1 cellular context compared by ENCODE assay signal in the genomic region with DNA sequence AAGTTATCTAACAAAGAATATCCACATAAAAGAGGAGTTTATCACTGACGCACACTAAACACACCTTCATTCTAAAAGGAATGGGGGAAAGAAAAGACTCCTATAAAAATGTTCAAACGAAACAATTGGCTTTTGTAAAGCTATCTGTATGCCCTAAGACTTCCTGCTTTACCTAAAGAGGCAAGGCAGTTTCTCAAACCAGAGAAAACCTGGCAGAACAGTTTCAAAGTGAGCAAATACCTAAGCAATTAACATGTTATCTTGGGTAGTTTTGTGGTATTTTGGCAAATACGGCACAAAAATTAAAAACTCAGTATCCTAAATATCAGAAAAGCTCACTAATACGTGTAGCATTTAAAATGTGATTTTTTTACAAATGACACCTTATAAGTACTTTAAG.
TF ChIP-seq lines count a peak whose summit lies in the region.

No MANE protein-coding gene starts in this region.

TF ChIP-seq in K562, 482 proteins besides CTCF, POLR2A, EP300 and RAD21 (continued from another document):
- TF ChIP-seq MYC (IDR thresholded peaks at IDR 0.05; ENCODE audit: low read depth, low read length) = no peak
- TF ChIP-seq MYC (CRISPR knock-in tag; IDR thresholded peaks at IDR 0.05; ENCODE audit: borderline replicate concordance, low read depth) = no peak
- TF ChIP-seq ZNF316 (IDR thresholded peaks at IDR 0.05) = no peak
- no peak for TF ChIP-seq ZNF24 (IDR thresholded peaks at IDR 0.05)
- TF ChIP-seq, protein P1, sequence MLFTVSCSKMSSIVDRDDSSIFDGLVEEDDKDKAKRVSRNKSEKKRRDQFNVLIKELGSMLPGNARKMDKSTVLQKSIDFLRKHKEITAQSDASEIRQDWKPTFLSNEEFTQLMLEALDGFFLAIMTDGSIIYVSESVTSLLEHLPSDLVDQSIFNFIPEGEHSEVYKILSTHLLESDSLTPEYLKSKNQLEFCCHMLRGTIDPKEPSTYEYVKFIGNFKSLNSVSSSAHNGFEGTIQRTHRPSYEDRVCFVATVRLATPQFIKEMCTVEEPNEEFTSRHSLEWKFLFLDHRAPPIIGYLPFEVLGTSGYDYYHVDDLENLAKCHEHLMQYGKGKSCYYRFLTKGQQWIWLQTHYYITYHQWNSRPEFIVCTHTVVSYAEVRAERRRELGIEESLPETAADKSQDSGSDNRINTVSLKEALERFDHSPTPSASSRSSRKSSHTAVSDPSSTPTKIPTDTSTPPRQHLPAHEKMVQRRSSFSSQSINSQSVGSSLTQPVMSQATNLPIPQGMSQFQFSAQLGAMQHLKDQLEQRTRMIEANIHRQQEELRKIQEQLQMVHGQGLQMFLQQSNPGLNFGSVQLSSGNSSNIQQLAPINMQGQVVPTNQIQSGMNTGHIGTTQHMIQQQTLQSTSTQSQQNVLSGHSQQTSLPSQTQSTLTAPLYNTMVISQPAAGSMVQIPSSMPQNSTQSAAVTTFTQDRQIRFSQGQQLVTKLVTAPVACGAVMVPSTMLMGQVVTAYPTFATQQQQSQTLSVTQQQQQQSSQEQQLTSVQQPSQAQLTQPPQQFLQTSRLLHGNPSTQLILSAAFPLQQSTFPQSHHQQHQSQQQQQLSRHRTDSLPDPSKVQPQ (CRISPR knock-in tag; IDR thresholded peaks at IDR 0.05; ENCODE audit: borderline replicate concordance) = no peak
- TF ChIP-seq FOXA1 (IDR thresholded peaks at IDR 0.05; ENCODE audit: borderline replicate concordance) = no peak
- no peak for TF ChIP-seq HCFC1 (IDR thresholded peaks at IDR 0.05; ENCODE audit: low read depth, low read length)
- TF ChIP-seq LARP7 (IDR thresholded peaks at IDR 0.05) = no peak
- TF ChIP-seq PHF8 (IDR thresholded peaks at IDR 0.05; ENCODE audit: borderline replicate concordance, low read length) = no peak
- TF ChIP-seq SRSF1 (IDR thresholded peaks at IDR 0.05; ENCODE audit: low read depth, low read length) = no peak
- TF ChIP-seq, protein P2, sequence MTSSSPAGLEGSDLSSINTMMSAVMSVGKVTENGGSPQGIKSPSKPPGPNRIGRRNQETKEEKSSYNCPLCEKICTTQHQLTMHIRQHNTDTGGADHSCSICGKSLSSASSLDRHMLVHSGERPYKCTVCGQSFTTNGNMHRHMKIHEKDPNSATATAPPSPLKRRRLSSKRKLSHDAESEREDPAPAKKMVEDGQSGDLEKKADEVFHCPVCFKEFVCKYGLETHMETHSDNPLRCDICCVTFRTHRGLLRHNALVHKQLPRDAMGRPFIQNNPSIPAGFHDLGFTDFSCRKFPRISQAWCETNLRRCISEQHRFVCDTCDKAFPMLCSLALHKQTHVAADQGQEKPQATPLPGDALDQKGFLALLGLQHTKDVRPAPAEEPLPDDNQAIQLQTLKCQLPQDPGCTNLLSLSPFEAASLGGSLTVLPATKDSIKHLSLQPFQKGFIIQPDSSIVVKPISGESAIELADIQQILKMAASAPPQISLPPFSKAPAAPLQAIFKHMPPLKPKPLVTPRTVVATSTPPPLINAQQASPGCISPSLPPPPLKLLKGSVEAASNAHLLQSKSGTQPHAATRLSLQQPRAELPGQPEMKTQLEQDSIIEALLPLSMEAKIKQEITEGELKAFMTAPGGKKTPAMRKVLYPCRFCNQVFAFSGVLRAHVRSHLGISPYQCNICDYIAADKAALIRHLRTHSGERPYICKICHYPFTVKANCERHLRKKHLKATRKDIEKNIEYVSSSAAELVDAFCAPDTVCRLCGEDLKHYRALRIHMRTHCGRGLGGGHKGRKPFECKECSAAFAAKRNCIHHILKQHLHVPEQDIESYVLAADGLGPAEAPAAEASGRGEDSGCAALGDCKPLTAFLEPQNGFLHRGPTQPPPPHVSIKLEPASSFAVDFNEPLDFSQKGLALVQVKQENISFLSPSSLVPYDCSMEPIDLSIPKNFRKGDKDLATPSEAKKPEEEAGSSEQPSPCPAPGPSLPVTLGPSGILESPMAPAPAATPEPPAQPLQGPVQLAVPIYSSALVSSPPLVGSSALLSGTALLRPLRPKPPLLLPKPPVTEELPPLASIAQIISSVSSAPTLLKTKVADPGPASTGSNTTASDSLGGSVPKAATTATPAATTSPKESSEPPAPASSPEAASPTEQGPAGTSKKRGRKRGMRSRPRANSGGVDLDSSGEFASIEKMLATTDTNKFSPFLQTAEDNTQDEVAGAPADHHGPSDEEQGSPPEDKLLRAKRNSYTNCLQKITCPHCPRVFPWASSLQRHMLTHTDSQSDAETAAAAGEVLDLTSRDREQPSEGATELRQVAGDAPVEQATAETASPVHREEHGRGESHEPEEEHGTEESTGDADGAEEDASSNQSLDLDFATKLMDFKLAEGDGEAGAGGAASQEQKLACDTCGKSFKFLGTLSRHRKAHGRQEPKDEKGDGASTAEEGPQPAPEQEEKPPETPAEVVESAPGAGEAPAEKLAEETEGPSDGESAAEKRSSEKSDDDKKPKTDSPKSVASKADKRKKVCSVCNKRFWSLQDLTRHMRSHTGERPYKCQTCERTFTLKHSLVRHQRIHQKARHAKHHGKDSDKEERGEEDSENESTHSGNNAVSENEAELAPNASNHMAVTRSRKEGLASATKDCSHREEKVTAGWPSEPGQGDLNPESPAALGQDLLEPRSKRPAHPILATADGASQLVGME (CRISPR knock-in tag; IDR thresholded peaks at IDR 0.05) = no peak
- TF ChIP-seq ZNF224 (CRISPR knock-in tag; IDR thresholded peaks at IDR 0.05) = no peak
- TF ChIP-seq NBN (IDR thresholded peaks at IDR 0.05; ENCODE audit: low read depth) = 0 out of 2 replicates have a peak, but pooled peaks have one; percentile 21
- no peak for TF ChIP-seq ZEB2 (IDR thresholded peaks at IDR 0.05)
- TF ChIP-seq, protein P3, sequence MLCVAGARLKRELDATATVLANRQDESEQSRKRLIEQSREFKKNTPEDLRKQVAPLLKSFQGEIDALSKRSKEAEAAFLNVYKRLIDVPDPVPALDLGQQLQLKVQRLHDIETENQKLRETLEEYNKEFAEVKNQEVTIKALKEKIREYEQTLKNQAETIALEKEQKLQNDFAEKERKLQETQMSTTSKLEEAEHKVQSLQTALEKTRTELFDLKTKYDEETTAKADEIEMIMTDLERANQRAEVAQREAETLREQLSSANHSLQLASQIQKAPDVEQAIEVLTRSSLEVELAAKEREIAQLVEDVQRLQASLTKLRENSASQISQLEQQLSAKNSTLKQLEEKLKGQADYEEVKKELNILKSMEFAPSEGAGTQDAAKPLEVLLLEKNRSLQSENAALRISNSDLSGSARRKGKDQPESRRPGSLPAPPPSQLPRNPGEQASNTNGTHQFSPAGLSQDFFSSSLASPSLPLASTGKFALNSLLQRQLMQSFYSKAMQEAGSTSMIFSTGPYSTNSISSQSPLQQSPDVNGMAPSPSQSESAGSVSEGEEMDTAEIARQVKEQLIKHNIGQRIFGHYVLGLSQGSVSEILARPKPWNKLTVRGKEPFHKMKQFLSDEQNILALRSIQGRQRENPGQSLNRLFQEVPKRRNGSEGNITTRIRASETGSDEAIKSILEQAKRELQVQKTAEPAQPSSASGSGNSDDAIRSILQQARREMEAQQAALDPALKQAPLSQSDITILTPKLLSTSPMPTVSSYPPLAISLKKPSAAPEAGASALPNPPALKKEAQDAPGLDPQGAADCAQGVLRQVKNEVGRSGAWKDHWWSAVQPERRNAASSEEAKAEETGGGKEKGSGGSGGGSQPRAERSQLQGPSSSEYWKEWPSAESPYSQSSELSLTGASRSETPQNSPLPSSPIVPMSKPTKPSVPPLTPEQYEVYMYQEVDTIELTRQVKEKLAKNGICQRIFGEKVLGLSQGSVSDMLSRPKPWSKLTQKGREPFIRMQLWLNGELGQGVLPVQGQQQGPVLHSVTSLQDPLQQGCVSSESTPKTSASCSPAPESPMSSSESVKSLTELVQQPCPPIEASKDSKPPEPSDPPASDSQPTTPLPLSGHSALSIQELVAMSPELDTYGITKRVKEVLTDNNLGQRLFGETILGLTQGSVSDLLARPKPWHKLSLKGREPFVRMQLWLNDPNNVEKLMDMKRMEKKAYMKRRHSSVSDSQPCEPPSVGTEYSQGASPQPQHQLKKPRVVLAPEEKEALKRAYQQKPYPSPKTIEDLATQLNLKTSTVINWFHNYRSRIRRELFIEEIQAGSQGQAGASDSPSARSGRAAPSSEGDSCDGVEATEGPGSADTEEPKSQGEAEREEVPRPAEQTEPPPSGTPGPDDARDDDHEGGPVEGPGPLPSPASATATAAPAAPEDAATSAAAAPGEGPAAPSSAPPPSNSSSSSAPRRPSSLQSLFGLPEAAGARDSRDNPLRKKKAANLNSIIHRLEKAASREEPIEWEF (CRISPR knock-in tag; IDR thresholded peaks at IDR 0.05) = no peak
